ENCODE assay signal across 1 cellular context in genomic region chr12:11797317-11797913, GRCh38.
TF ChIP-seq lines count a peak whose summit lies in the region.

No MANE protein-coding gene starts in this region.

TF ChIP-seq in HepG2, 621 proteins besides CTCF, POLR2A, EP300 and RAD21 (continued from another document):
- TF ChIP-seq REST (IDR thresholded peaks at IDR 0.05; ENCODE audit: borderline replicate concordance in 1 of 2, low read depth in 1 of 2, low read length in 2 of 2) (no peak), PRDM10 (CRISPR knock-in tag; IDR thresholded peaks at IDR 0.05; ENCODE audit: low read depth) (no peak), SNAPC2 (CRISPR knock-in tag; IDR thresholded peaks at IDR 0.05) (no peak), IKZF5 (CRISPR knock-in tag; IDR thresholded peaks at IDR 0.05) (no peak), POLR2AphosphoS5 (IDR thresholded peaks at IDR 0.05; ENCODE audit: low read depth, low read length) (no peak), HDAC6 (IDR thresholded peaks at IDR 0.05; ENCODE audit: low read depth, low read length) (no peak), SP1 (IDR thresholded peaks at IDR 0.05) (no peak), SP1 (CRISPR knock-in tag; IDR thresholded peaks at IDR 0.05) (no peak), HNF4G (IDR thresholded peaks at IDR 0.05; ENCODE audit: borderline replicate concordance, low read depth, low read length) (no peak), HNF4G (CRISPR knock-in tag; IDR thresholded peaks at IDR 0.05; ENCODE audit: borderline replicate concordance, low read depth) (no peak), NR1H2 (CRISPR knock-in tag; IDR thresholded peaks at IDR 0.05; ENCODE audit: borderline replicate concordance, low read depth) (no peak), ZFP1 (CRISPR knock-in tag; IDR thresholded peaks at IDR 0.05) (no peak), KDM6A (CRISPR knock-in tag; IDR thresholded peaks at IDR 0.05; ENCODE audit: low read depth) (no peak), ZNF441 (CRISPR knock-in tag; IDR thresholded peaks at IDR 0.05; ENCODE audit: borderline replicate concordance) (no peak), MAFF (IDR thresholded peaks at IDR 0.05; ENCODE audit: low read depth, low read length) (no peak), ZNF704 (CRISPR knock-in tag; IDR thresholded peaks at IDR 0.05; ENCODE audit: borderline replicate concordance) (no peak)
